8 cellular contexts compared by ENCODE assay signal in the genomic region with DNA sequence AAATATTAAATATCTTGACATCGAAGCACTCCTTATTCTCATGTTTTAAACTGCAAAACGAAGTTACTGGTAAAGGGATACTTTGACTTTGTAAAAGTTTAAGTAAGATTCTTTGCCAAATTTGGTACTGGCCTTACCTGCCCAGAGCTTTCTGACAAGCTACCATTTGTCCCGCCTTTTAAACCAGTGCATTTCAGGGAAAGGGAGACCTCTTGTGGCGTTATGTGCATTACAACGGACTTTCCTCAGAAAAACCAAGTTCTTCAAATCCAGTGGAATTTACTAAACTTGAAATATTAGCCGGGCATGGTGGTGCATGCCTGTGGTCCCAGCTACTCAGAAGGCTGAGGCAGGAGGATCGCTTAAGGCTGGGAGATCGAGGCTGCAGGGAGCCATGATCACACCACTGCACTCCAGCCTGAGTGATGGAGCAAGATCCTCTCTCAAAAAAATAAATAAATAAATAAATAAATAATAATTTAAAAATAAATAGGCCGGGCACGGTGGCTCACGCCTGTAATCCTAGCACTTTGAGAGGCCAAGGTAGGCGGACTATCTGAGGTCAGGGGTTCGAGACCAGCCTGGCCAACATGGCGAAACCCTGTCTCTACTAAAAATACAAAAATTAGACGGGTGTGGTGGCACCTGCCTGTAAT. TPM values are rescaled to one million over a fixed set of nuclear protein-coding genes. Genes with fewer than 3 reads are reported as not detected.
DNase-seq lines count a peak whose midpoint lies in the region; ATAC-seq, FAIRE-seq and TF ChIP-seq lines count a peak whose summit lies in the region.
"Not testable (repeated sequence)": the region's sequence is repeated elsewhere in the genome, so short reads cannot be mapped to it uniquely, and the experiment has no call there.

No MANE protein-coding gene starts in this region.

- not testable (repeated sequence) for H3K36me3 Mint-ChIP-seq in activated CD8-positive, alpha-beta T cell treated with anti-CD3 and anti-CD28 coated beads for 36 hours (ENCODE audit: low read depth)

- peak; percentile 70 for FAIRE-seq in islet of Langerhans (lab: Jason Lieb, UNC)

- not testable (repeated sequence) for H3K4me3 Mint-ChIP-seq in activated CD8-positive, alpha-beta T cell treated with anti-CD3 and anti-CD28 coated beads for 36 hours

- H3K4me1 ChIP-seq in Peyer's patch: peaks cover 0 to 17% (median 2%) of the 10 kb centered on the region in 4 donors

- peaks cover 11% of the 10 kb centered on the region for H3K4me1 Mint-ChIP-seq in activated CD8-positive, alpha-beta T cell treated with anti-CD3 and anti-CD28 coated beads for 36 hours (ENCODE audit: low read depth)

- H3K27ac ChIP-seq in AG04450 (ENCODE audit: low read depth, low read length); Peyer's patch; coronary artery: not testable (repeated sequence)

- H3K9me3 ChIP-seq in AG04450 (ENCODE audit: control insufficient read depth, insufficient read depth, low read length); Peyer's patch: not testable (repeated sequence)

- H3K27ac Mint-ChIP-seq in activated CD8-positive, alpha-beta T cell treated with anti-CD3 and anti-CD28 coated beads for 36 hours: not testable (repeated sequence)

- ATAC-seq in activated CD8-positive, alpha-beta T cell treated with anti-CD3 and anti-CD28 coated beads for 36 hours: peak; percentile 78

- H3K4me3 ChIP-seq in AG04450 (ENCODE audit: low read depth, low read length); Peyer's patch; coronary artery; retinal pigment epithelial cell (ENCODE audit: low read length): not testable (repeated sequence)

- CTCF ChIA-PET in AG04450 (lab: Charles Lee): interaction anchor here (0.5 to 7.0 kb wide), 38 partner anchors 9 to 741 kb away, joined by 3 to 402 read pairs (median 6); partner anchors contain the start of genes FITM2 and IFT52
- CTCF ChIA-PET in activated CD8-positive, alpha-beta T cell treated with anti-CD3 and anti-CD28 coated beads for 36 hours (lab: Charles Lee): interaction anchor here (0.7 to 9.4 kb wide), 41 partner anchors 8 to 502 kb away, joined by 3 to 215 read pairs (median 5); partner anchors contain the start of genes FITM2 and OSER1

- H3K9me3 Mint-ChIP-seq in activated CD8-positive, alpha-beta T cell treated with anti-CD3 and anti-CD28 coated beads for 36 hours: not testable (repeated sequence)

- not testable (repeated sequence) for TF ChIP-seq POLR2A in Peyer's patch (IDR thresholded peaks at IDR 0.05)

- not testable (repeated sequence) for H3K27me3 ChIP-seq in AG04450 (ENCODE audit: control insufficient read depth, insufficient read depth, low read length); Peyer's patch

- H3K27me3 Mint-ChIP-seq in activated CD8-positive, alpha-beta T cell treated with anti-CD3 and anti-CD28 coated beads for 36 hours: peaks cover 34% of the 10 kb centered on the region

- intact Hi-C loops in activated CD8-positive, alpha-beta T cell treated with anti-CD3 and anti-CD28 coated beads for 36 hours (cut with micrococcal nuclease): loop anchor here (5.0 kb wide), 1 partner anchor 73 kb away; no protein-coding TSS in a partner anchor

- POLR2A ChIA-PET in AG04450 (lab: Yijun Ruan, JAX): interaction anchor here (1.4 to 1.9 kb wide), 2 partner anchors 10 to 74 kb away, joined by 5 to 12 read pairs; no protein-coding TSS in a partner anchor
- POLR2A ChIA-PET in activated CD8-positive, alpha-beta T cell treated with anti-CD3 and anti-CD28 coated beads for 36 hours (lab: Charles Lee): not testable (repeated sequence)

- TF ChIP-seq CTCF in AG04450 (IDR thresholded peaks at IDR 0.05; ENCODE audit: low read depth, low read length) (peak; percentile 84), GM12874 (IDR thresholded peaks at IDR 0.05; ENCODE audit: insufficient read depth, low read depth, low read length) (peak; percentile 64), Peyer's patch (IDR thresholded peaks at IDR 0.05) (peak; percentile 44 to 86 (median 81)), coronary artery (IDR thresholded peaks at IDR 0.05) (peak; percentile 77), retinal pigment epithelial cell (conservative IDR thresholded peaks at IDR 0.05; ENCODE audit: low read depth, low read length) (peak; percentile 85)
- TF ChIP-seq CTCF in activated CD8-positive, alpha-beta T cell treated with anti-CD3 and anti-CD28 coated beads for 36 hours (IDR thresholded peaks at IDR 0.05): peak; percentile 84

- not testable (repeated sequence) for H3K36me3 ChIP-seq in Peyer's patch

- DNase-seq in AG04450 (ENCODE audit: low read depth, low spot score): peak; percentile 61
- peak; percentile 28 for DNase-seq in NCI-H1092 treated with DMSO at 0.1 percent for 48 hours (lab: John Stamatoyannopoulos, UW)
- DNase-seq in Peyer's patch: peak in 2 of 3 donors; percentile 28 to 73
- DNase-seq in activated CD8-positive, alpha-beta T cell treated with anti-CD3 and anti-CD28 coated beads for 36 hours: peak; percentile 69
- DNase-seq in coronary artery (ENCODE audit: low spot score); retinal pigment epithelial cell (ENCODE audit: low read depth): not testable (repeated sequence)

RNA-seq across cellular contexts. Expression of gene JPH2, which starts 3.3 kb away (rescaled TPM):
- 1.3 and 1.6 TPM in 2 replicates for polyA plus RNA-seq in AG04450 (2011; rRNA removed)
- 2.6 and 3.3 TPM in 2 replicates for polyA minus RNA-seq in AG04450 (2011; rRNA and poly(A)+ RNA removed)
- 1 to 10 TPM; 1.2 to 8.0 (median 4.2) TPM for total RNA-seq in Peyer's patch
- under 1 TPM; 0.47 to 0.54 TPM for total RNA-seq in activated CD8-positive, alpha-beta T cell treated with anti-CD3 and anti-CD28 coated beads for 36 hours

RNA-seq across cellular contexts. Expression of gene OSER1, which starts 20.2 kb away (rescaled TPM):
- 52.2 and 59.3 TPM in 2 replicates for polyA plus RNA-seq in AG04450 (2011; rRNA removed)
- 44.6 and 45.0 TPM in 2 replicates for polyA minus RNA-seq in AG04450 (2011; rRNA and poly(A)+ RNA removed)
- total RNA-seq in Peyer's patch: 10 to 100 TPM; 37.6 to 55.3 (median 38.2) TPM
- 10 to 100 TPM; 20.9 to 23.3 TPM for total RNA-seq in activated CD8-positive, alpha-beta T cell treated with anti-CD3 and anti-CD28 coated beads for 36 hours

RNA-seq across cellular contexts. Expression of gene GDAP1L1, which starts 56.8 kb away (rescaled TPM):
- not detected in 2 replicates for polyA plus RNA-seq in AG04450 (2011; rRNA removed)
- polyA minus RNA-seq in AG04450 (2011; rRNA and poly(A)+ RNA removed): not detected in 2 replicates
- total RNA-seq in Peyer's patch: 1 to 10 TPM in 2 of 4 donors, not detected in 2; 1.2 to 2.3 TPM
- total RNA-seq in activated CD8-positive, alpha-beta T cell treated with anti-CD3 and anti-CD28 coated beads for 36 hours: under 1 TPM in 1 of 2 experiments, not detected in 1; 0.18 TPM
